9 cellular contexts compared by ENCODE assay signal in the genomic region with DNA sequence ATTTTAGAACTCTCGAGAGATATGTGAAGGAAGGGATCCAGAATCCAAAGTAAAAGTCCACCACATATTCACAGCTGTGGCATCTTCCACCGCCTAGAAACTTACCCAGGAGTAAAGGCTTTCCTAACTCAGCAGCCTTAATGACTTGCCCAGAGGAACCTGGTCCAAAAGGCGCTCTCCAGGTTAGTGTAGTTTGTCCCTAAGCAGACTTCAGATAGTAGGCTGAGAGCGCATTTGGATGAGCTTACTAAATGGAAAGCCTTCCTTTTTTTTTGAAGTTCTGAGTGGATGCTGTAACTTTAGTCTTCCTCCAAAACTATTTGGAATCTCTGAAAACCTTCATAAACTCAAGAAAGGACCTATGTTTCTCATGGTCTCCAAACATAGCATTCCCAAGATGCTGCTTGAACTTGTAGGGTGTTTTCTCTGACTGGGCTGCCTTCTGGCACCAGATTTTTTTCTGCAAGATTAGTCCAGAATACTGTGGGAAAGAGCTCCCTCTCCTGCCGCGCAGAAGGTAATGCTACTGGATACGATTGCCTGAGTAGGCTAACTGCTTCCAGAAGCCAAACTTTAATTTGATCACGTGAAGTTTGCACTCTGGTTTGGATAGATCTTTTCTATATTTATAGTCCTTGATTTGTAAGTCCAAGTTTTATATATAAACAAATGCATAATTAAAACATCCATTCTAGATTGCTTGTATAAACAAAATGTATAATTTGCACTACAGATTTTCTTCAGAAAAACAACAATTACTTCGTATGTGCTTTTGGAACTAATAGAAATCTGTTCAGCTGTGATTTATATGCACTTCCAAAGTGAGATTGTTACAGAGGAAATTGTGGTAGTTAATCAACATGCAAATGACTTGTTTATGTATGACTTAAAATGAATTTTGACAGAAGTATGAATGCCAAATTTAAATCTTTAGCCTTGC. TPM values are rescaled to one million over a fixed set of nuclear protein-coding genes. Genes with fewer than 3 reads are reported as not detected.
DNase-seq lines count a peak whose midpoint lies in the region; ATAC-seq and TF ChIP-seq lines count a peak whose summit lies in the region.
"Had no signal": no experiment of that assay in that cellular context is flagged by ENCODE, and none has a peak within 500 bp of the region (broad histone marks: within the 10 kb centered on the region; RNA-seq: fewer than 3 reads in every experiment).

No MANE protein-coding gene starts in this region.

- peak overlapping the region; percentile 17 for H2AFZ ChIP-seq in smooth muscle cell (ENCODE audit: low read depth)

- H3K79me2 ChIP-seq in smooth muscle cell (ENCODE audit: low read depth): no peaks in the 10 kb centered on the region

- no peak overlapping the region for H3K4me3 ChIP-seq in right cardiac atrium (ENCODE audit: low read length)
- no peak overlapping the region for H3K4me3 ChIP-seq in smooth muscle cell

- peak; percentile 89 for TF ChIP-seq CTCF in smooth muscle cell (IDR thresholded peaks at IDR 0.05; ENCODE audit: borderline replicate concordance, insufficient read depth, poor library complexity, severe bottlenecking)

- no peaks in the 10 kb centered on the region for H3K9me3 ChIP-seq in right cardiac atrium (ENCODE audit: control insufficient read depth, low read length)
- no peaks in the 10 kb centered on the region for H3K9me3 ChIP-seq in smooth muscle cell (replicated peaks; ENCODE audit: low read depth)

- DNase-seq in C1 segment of cervical spinal cord (lab: John Stamatoyannopoulos, UW) (peak in 9 of 14 donors; percentile 5 to 57 (median 30)), NCI-H226 (peak; percentile 29), amniotic epithelial cell (ENCODE audit: low read depth) (peak; percentile 55), right cardiac atrium (peak in 2 of 3 donors; percentile 27 to 41), smooth muscle cell (lab: John Stamatoyannopoulos, UW; ENCODE audit: unreplicated experiment) (no peak)
- no peak for DNase-seq in activated CD8-positive, alpha-beta memory T cell treated with anti-CD3 and anti-CD28 coated beads, Interleukin-2, amount 50 U/mL, for 48 hours
- DNase-seq: naive B cell had no signal

- H3K27me3 ChIP-seq in right cardiac atrium (ENCODE audit: control insufficient read depth, insufficient read depth) (no peaks in the 10 kb centered on the region), smooth muscle cell (ENCODE audit: low read depth) (no peaks in the 10 kb centered on the region)

- no peak overlapping the region for H3K9ac ChIP-seq in smooth muscle cell (ENCODE audit: low read depth)

- intact Hi-C loops in right cardiac atrium (cut with DNase I): loop anchor here in 2 of 4 donors (5.0 to 10.0 kb wide), 2 partner anchors 613 to 620 kb away; no protein-coding TSS in a partner anchor

- H3K4me2 ChIP-seq in smooth muscle cell: no peak overlapping the region

- 42% methylated on average over 9 of the region's 9 CpGs for WGBS in right cardiac atrium
- WGBS in smooth muscle cell (ENCODE audit: low lambda C conversion rate): 53% methylated on average over 9 of the region's 9 CpGs

- peak; percentile 76 for ATAC-seq in GM18873 (IDR thresholded peaks at IDR 0.05; ENCODE audit: low FRiP score, unreplicated experiment)
- peak; percentile 71 for ATAC-seq in HG03196 (IDR thresholded peaks at IDR 0.05; ENCODE audit: unreplicated experiment)
- peak; percentile 63 to 68 for ATAC-seq in right cardiac atrium

- no peaks in the 10 kb centered on the region for H4K20me1 ChIP-seq in smooth muscle cell (ENCODE audit: low read depth)

- no peaks in the 10 kb centered on the region for H3K4me1 ChIP-seq in right cardiac atrium (ENCODE audit: control insufficient read depth, insufficient read depth, low read length)
- no peaks in the 10 kb centered on the region for H3K4me1 ChIP-seq in smooth muscle cell (ENCODE audit: low read depth)

- H3F3A ChIP-seq in smooth muscle cell (ENCODE audit: low read depth): no peaks in the 10 kb centered on the region

- H3K36me3 ChIP-seq in smooth muscle cell (ENCODE audit: low read depth): no peaks in the 10 kb centered on the region

- no peak overlapping the region for H3K27ac ChIP-seq in right cardiac atrium (ENCODE audit: low read length)
- H3K27ac ChIP-seq in smooth muscle cell (ENCODE audit: low read depth): no peak overlapping the region

RNA-seq across cellular contexts. Expression of gene GPR37, which starts 19.6 kb away (rescaled TPM):
- total RNA-seq in right cardiac atrium (under 1 TPM in 1 of 4 donors, not detected in 3; 0.09 TPM), smooth muscle cell (1.3 and 3.5 TPM in 2 replicates)
- polyA plus RNA-seq in right cardiac atrium (0.09 TPM), smooth muscle cell (0.38 and 6.0 TPM in 2 replicates)

Comparison
In these comparisons a context has a peak if more than half of its experiments do, and no peak if none do; other contexts are left out.
1. DNase-seq: peak in C1 segment of cervical spinal cord (9 of 14), NCI-H226 (single experiment), amniotic epithelial cell (single experiment) and right cardiac atrium (2 of 3); none in smooth muscle cell (single experiment) and activated CD8-positive, alpha-beta memory T cell treated with anti-CD3 and anti-CD28 coated beads, Interleukin-2, amount 50 U/mL, for 48 hours (single experiment).
2. Peak in every context shown above with its lines, with median percentiles within 50 percentile points of each other: ATAC-seq.